In the genomic region with DNA sequence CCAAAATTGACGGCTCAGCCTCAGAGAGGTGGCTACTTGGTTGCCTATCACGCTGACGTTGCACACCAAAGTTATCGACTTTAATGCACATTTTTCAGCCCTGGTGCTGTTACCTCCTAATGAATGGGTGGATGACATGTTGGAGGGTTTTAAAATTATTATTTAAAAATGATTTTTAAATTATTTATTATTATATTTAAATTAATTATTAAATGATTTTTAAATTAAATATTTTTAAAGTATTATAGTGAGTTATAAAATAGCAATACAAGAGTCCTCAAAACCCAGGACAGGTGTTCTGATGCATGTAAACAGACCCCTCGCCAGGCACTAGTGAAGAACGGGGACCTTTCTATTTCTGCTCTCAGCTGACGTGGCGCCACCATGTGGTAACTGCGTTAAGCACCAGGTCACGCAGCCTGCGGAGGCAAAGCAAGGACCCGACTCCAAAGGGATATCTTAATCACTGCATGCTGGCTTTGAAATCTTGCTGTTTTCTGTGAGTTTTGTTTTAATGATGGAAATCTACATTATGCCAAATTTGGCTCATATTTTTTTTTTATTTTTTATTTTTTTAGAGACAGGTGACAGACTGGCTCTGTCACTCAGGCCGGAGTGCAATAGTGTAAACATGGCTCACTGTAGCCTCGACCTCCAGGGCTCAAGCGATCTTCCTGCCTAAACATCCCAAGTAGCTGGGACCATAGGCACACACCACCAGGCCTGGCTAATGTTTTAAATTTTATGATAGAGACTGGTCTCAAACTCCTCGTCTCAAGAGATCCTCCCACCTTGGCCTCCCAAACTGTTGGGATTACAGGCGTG, we compare ENCODE assay signal across 7 cellular contexts. TPM values are rescaled to one million over a fixed set of nuclear protein-coding genes. Genes with fewer than 3 reads are reported as not detected.
A peak's percentile ranks its signal among the peaks of the same experiment; 100 is the strongest.
DNase-seq lines count a peak whose midpoint lies in the region; ATAC-seq, FAIRE-seq and TF ChIP-seq lines count a peak whose summit lies in the region.

No MANE protein-coding gene starts in this region.

- FAIRE-seq in keratinocyte (lab: Jason Lieb, UNC): no peak

- H2AFZ ChIP-seq in keratinocyte (ENCODE audit: control insufficient read depth, low read length): no peak overlapping the region

- peak; percentile 79 for TF ChIP-seq CTCF in GM12872 (IDR thresholded peaks at IDR 0.05; ENCODE audit: insufficient read depth, low read depth, low read length)
- peak in 6 of 7 experiments; percentile 66 to 81 (median 69) for TF ChIP-seq CTCF in body of pancreas (IDR thresholded peaks at IDR 0.05)
- peak; percentile 83 to 93 (median 89) for TF ChIP-seq CTCF in keratinocyte (optimal IDR thresholded peaks at IDR 0.05 in 1 of 3, IDR thresholded peaks at IDR 0.05 in 1 of 3, conservative IDR thresholded peaks at IDR 0.05 in 1 of 3; ENCODE audit: extremely low read depth in 1 of 3, insufficient read depth in 2 of 3, low read length in 3 of 3)

- no peak for TF ChIP-seq POLR2A in body of pancreas (IDR thresholded peaks at IDR 0.05)

- dilution Hi-C loops in keratinocyte (cut with MboI; ENCODE audit: extremely low pct_ligation_motif_present, low sequenced_read_pairs): no loop called here

- 67% methylated on average over 17 of the region's 17 CpGs for WGBS in body of pancreas, 2 donors

- H3K9me1 ChIP-seq in keratinocyte (ENCODE audit: control insufficient read depth, extremely low read depth, insufficient read depth, low read length): no peaks in the 10 kb centered on the region

- H3K27me3 ChIP-seq in body of pancreas (no peaks in the 10 kb centered on the region), keratinocyte (ENCODE audit: control insufficient read depth, extremely low read depth, insufficient read depth, low read length) (no peaks in the 10 kb centered on the region)

- DNase-seq in NCI-H146 (lab: John Stamatoyannopoulos, UW) (peak; percentile 57), T-helper 1 cell (peak in 3 of 5 donors; percentile 19 to 43 (median 32)), body of pancreas (peak; percentile 72 to 85 (median 80)), keratinocyte (ENCODE audit: low read depth, low spot score) (no peak)
- peak; percentile 14 to 42 for DNase-seq in stimulated activated CD4-positive, alpha-beta T cell treated with anti-CD3 and anti-CD28 coated beads, Interleukin-4, amount 100 ng/mL, for 4 hours

- H3K36me3 ChIP-seq in body of pancreas (replicated peaks in 1 of 2; ENCODE audit: insufficient read depth in 1 of 2, low read depth in 2 of 2): no peaks in the 10 kb centered on the region
- no peaks in the 10 kb centered on the region for H3K36me3 ChIP-seq in keratinocyte (ENCODE audit: control insufficient read depth in 2 of 2, extremely low read depth in 1 of 2, insufficient read depth in 2 of 2, low read length in 2 of 2)

- no peaks in the 10 kb centered on the region for H4K20me1 ChIP-seq in keratinocyte (ENCODE audit: control insufficient read depth, extremely low read depth, insufficient read depth, low read length)

- peak overlapping the region in 2 of 4 donors; percentile 48 to 55 for H3K27ac ChIP-seq in body of pancreas
- H3K27ac ChIP-seq in keratinocyte (ENCODE audit: control insufficient read depth, insufficient read depth, low read length): no peak overlapping the region

- H3K9me3 ChIP-seq in body of pancreas: no peaks in the 10 kb centered on the region
- no peaks in the 10 kb centered on the region for H3K9me3 ChIP-seq in keratinocyte (ENCODE audit: control insufficient read depth, low read depth, low read length)

- H3K4me3 ChIP-seq in body of pancreas (no peak overlapping the region), keratinocyte (ENCODE audit: control insufficient read depth in 2 of 3, extremely low read depth in 1 of 3, insufficient read depth in 2 of 3, low read depth in 1 of 3, low read length in 3 of 3) (no peak overlapping the region)

- intact Hi-C loops in body of pancreas (cut with DNase I): no loop called here

- H3K9ac ChIP-seq in keratinocyte (ENCODE audit: control insufficient read depth, extremely low read depth, insufficient read depth, low read length): no peak overlapping the region

- ATAC-seq in body of pancreas: peak; percentile 67
- no peak for ATAC-seq in GM19397 (IDR thresholded peaks at IDR 0.05; ENCODE audit: unreplicated experiment)

- H3K4me2 ChIP-seq in keratinocyte (ENCODE audit: control insufficient read depth, extremely low read depth, insufficient read depth, low read depth, low read length): no peak overlapping the region

- H3K79me2 ChIP-seq in keratinocyte (ENCODE audit: control insufficient read depth, insufficient read depth, low read length): no peaks in the 10 kb centered on the region

- peaks cover 20% of the 10 kb centered on the region for H3K4me1 ChIP-seq in body of pancreas
- H3K4me1 ChIP-seq in keratinocyte (ENCODE audit: control insufficient read depth, extremely low read depth, insufficient read depth, low read length): no peaks in the 10 kb centered on the region

RNA-seq across cellular contexts. Expression of gene CASP9, which starts 22.6 kb away (rescaled TPM):
- 10 to 100 TPM; 12.9 to 21.5 TPM for total RNA-seq in body of pancreas
- polyA plus RNA-seq in keratinocyte: 4.4 to 5.2 TPM (median 4.8 TPM) in 3 replicates
- polyA plus RNA-seq in keratinocyte (2011; ENCODE audit: low read depth): 2.0 TPM
- 4.6 and 4.8 TPM in 2 replicates for polyA plus RNA-seq in keratinocyte (2011; cell fraction: cytosol; rRNA removed)
- 6.5 and 8.6 TPM in 2 replicates for polyA plus RNA-seq in keratinocyte (2011; cell fraction: nucleus; rRNA removed)
- polyA plus RNA-seq in keratinocyte (2012; ENCODE audit: low replicate concordance): 3.3 and 4.1 TPM in 2 replicates
- 3.0 to 7.3 TPM (median 4.3 TPM) in 3 replicates for polyA minus RNA-seq in keratinocyte
- polyA minus RNA-seq in keratinocyte (2011; cell fraction: cytosol; rRNA and poly(A)+ RNA removed): 9.8 TPM
- polyA minus RNA-seq in keratinocyte (2011; cell fraction: nucleus; rRNA and poly(A)+ RNA removed): 3.7 and 5.0 TPM in 2 replicates

RNA-seq across cellular contexts. Expression of gene DNAJC16, which starts 25.2 kb away (rescaled TPM):
- total RNA-seq in body of pancreas: 10 to 100 TPM; 11.9 to 12.5 TPM
- polyA plus RNA-seq in keratinocyte: 12.8 to 15.5 TPM (median 13.7 TPM) in 3 replicates
- 4.4 TPM for polyA plus RNA-seq in keratinocyte (2011; ENCODE audit: low read depth)
- 3.6 and 6.3 TPM in 2 replicates for polyA plus RNA-seq in keratinocyte (2011; cell fraction: cytosol; rRNA removed)
- 26.0 and 29.2 TPM in 2 replicates for polyA plus RNA-seq in keratinocyte (2011; cell fraction: nucleus; rRNA removed)
- 6.3 and 7.7 TPM in 2 replicates for polyA plus RNA-seq in keratinocyte (2012; ENCODE audit: low replicate concordance)
- polyA minus RNA-seq in keratinocyte: 9.1 to 26.1 TPM (median 25.0 TPM) in 3 replicates
- 7.5 TPM for polyA minus RNA-seq in keratinocyte (2011; cell fraction: cytosol; rRNA and poly(A)+ RNA removed)
- 26.6 and 46.9 TPM in 2 replicates for polyA minus RNA-seq in keratinocyte (2011; cell fraction: nucleus; rRNA and poly(A)+ RNA removed)

RNA-seq across cellular contexts. Expression of gene CELA2B, which starts 25.5 kb away (rescaled TPM):
- total RNA-seq in body of pancreas: 1,000 to 10,000 TPM in 1 of 2 donors, 100 to 1,000 TPM in 1; 333 to 1,481 TPM
- not detected in 3 replicates for polyA plus RNA-seq in keratinocyte
- polyA plus RNA-seq in keratinocyte (2011; ENCODE audit: low read depth): not detected
- not detected in 2 replicates for polyA plus RNA-seq in keratinocyte (2011; cell fraction: cytosol; rRNA removed)
- polyA plus RNA-seq in keratinocyte (2011; cell fraction: nucleus; rRNA removed): not detected in 2 replicates
- polyA plus RNA-seq in keratinocyte (2012; ENCODE audit: low replicate concordance): not detected in 2 replicates
- not detected in 3 replicates for polyA minus RNA-seq in keratinocyte
- not detected for polyA minus RNA-seq in keratinocyte (2011; cell fraction: cytosol; rRNA and poly(A)+ RNA removed)
- not detected in 2 replicates for polyA minus RNA-seq in keratinocyte (2011; cell fraction: nucleus; rRNA and poly(A)+ RNA removed)

RNA-seq across cellular contexts. Expression of gene CELA2A, which starts 44.9 kb away (rescaled TPM):
- over 10,000 TPM in 1 of 2 donors, 1,000 to 10,000 TPM in 1; 4,384 to 21,046 TPM for total RNA-seq in body of pancreas
- polyA plus RNA-seq in keratinocyte: not detected in 3 replicates
- polyA plus RNA-seq in keratinocyte (2011; ENCODE audit: low read depth): not detected
- polyA plus RNA-seq in keratinocyte (2011; cell fraction: cytosol; rRNA removed): not detected in 2 replicates
- not detected in 2 replicates for polyA plus RNA-seq in keratinocyte (2011; cell fraction: nucleus; rRNA removed)
- polyA plus RNA-seq in keratinocyte (2012; ENCODE audit: low replicate concordance): not detected in 2 replicates
- polyA minus RNA-seq in keratinocyte: not detected in 3 replicates
- polyA minus RNA-seq in keratinocyte (2011; cell fraction: cytosol; rRNA and poly(A)+ RNA removed): not detected
- not detected in 2 replicates for polyA minus RNA-seq in keratinocyte (2011; cell fraction: nucleus; rRNA and poly(A)+ RNA removed)
